8 cellular contexts compared by ENCODE assay signal in the genomic region with DNA sequence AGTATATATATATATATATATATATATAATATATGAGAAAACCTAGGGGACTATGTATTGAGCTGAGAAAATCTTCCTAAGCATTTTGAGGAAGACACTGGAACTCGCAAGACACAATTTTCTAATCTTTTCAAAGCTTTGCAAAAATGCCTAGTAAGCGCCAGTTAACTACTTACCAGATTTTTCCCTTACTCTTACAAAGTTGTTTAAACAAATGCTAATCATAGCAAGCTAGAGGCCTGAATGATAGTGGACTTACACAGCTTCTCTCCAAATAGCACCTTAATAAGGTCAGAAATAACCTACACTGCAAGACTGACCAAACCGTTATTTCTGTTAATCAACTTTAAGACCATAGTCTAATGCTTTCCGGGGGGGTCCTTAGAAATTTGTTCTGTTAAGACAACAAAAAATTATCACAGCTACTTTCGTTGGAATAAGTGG. TPM values are rescaled to one million over a fixed set of nuclear protein-coding genes. Genes with fewer than 3 reads are reported as not detected.
DNase-seq lines count a peak whose midpoint lies in the region; ATAC-seq and TF ChIP-seq lines count a peak whose summit lies in the region.

No MANE protein-coding gene starts in this region.

- no peak for DNase-seq in stimulated activated naive CD8-positive, alpha-beta T cell treated with anti-CD3 and anti-CD28 coated beads, Interleukin-15, Interleukin-2, amounts not matched to agents 100 U/mL and 50 U/mL, for 24 hours
- peak; percentile 53 for DNase-seq in SK-MEL-5 (ENCODE audit: low read depth, low spot score)
- no peak for DNase-seq in foreskin fibroblast
- DNase-seq in tibial artery: no peak
- DNase-seq in activated CD8-positive, alpha-beta memory T cell treated with anti-CD3 and anti-CD28 coated beads, Interleukin-2, amount 50 U/mL, for 4 hours: no peak
- no peak for DNase-seq in DMS153 treated with DMSO at 0.1 percent for 48 hours (lab: John Stamatoyannopoulos, UW; ENCODE audit: unreplicated experiment)

- peak overlapping the region; percentile 23 to 88 for H3K27ac ChIP-seq in tibial artery

- ATAC-seq in stimulated activated naive CD8-positive, alpha-beta T cell treated with anti-CD3 and anti-CD28 coated beads, Interleukin-15, Interleukin-2, amounts not matched to agents 100 U/mL and 50 U/mL, for 24 hours: no peak
- no peak for ATAC-seq in HG02678 (IDR thresholded peaks at IDR 0.05; ENCODE audit: unreplicated experiment)

- in situ Hi-C loops in SK-MEL-5 (cut with HindIII; ENCODE audit: low pct_unique_long_range_greater_than_20kb, low sequenced_read_pairs): no loop called here

- TF ChIP-seq CTCF in foreskin fibroblast (IDR thresholded peaks at IDR 0.05; ENCODE audit: low read depth, low read length): no peak
- no peak for TF ChIP-seq CTCF in tibial artery (IDR thresholded peaks at IDR 0.05)

- intact Hi-C loops in tibial artery (cut with DNase I; ENCODE audit: low total_unique reads): no loop called here

- H3K27me3 ChIP-seq in tibial artery: no peaks in the 10 kb centered on the region

- H3K4me1 Mint-ChIP-seq in stimulated activated naive CD8-positive, alpha-beta T cell treated with anti-CD3 and anti-CD28 coated beads, Interleukin-15, Interleukin-2, amounts not matched to agents 100 ng/mL and 50 ng/mL, for 24 hours (ENCODE audit: low read depth): peaks cover 75% of the 10 kb centered on the region

- H3K4me1 ChIP-seq in tibial artery: peaks cover 0 to 24% (median 12%) of the 10 kb centered on the region in 4 donors

- H3K27ac Mint-ChIP-seq in stimulated activated naive CD8-positive, alpha-beta T cell treated with anti-CD3 and anti-CD28 coated beads, Interleukin-15, Interleukin-2, amounts not matched to agents 100 ng/mL and 50 ng/mL, for 24 hours: peak overlapping the region; percentile 95

- peaks cover 4% of the 10 kb centered on the region for H3K36me3 Mint-ChIP-seq in stimulated activated naive CD8-positive, alpha-beta T cell treated with anti-CD3 and anti-CD28 coated beads, Interleukin-15, Interleukin-2, amounts not matched to agents 100 ng/mL and 50 ng/mL, for 24 hours (ENCODE audit: low read depth)

- no peaks in the 10 kb centered on the region for H3K36me3 ChIP-seq in tibial artery

- H3K27me3 Mint-ChIP-seq in stimulated activated naive CD8-positive, alpha-beta T cell treated with anti-CD3 and anti-CD28 coated beads, Interleukin-15, Interleukin-2, amounts not matched to agents 100 ng/mL and 50 ng/mL, for 24 hours: peaks cover 4% of the 10 kb centered on the region

- peak overlapping the region; percentile 88 for H3K4me3 Mint-ChIP-seq in stimulated activated naive CD8-positive, alpha-beta T cell treated with anti-CD3 and anti-CD28 coated beads, Interleukin-15, Interleukin-2, amounts not matched to agents 100 ng/mL and 50 ng/mL, for 24 hours

- no peaks in the 10 kb centered on the region for H3K9me3 ChIP-seq in tibial artery

- H3K4me3 ChIP-seq in foreskin fibroblast (ENCODE audit: low read depth in 1 of 2, low read length in 2 of 2): peak overlapping the region; percentile 59 to 76
- peak overlapping the region in 1 of 2 donors; percentile 63 for H3K4me3 ChIP-seq in tibial artery

- H3K9me3 Mint-ChIP-seq in stimulated activated naive CD8-positive, alpha-beta T cell treated with anti-CD3 and anti-CD28 coated beads, Interleukin-15, Interleukin-2, amounts not matched to agents 100 ng/mL and 50 ng/mL, for 24 hours: no peaks in the 10 kb centered on the region

RNA-seq across cellular contexts. Expression of gene HFE, which starts 56.1 kb away (rescaled TPM):
- 15.8 and 16.1 TPM in 2 replicates for total RNA-seq in SK-MEL-5 (2014; rRNA removed; shearing (Covaris generic))
- 16.0 and 25.4 TPM in 2 replicates for polyA plus RNA-seq in SK-MEL-5 (2015; cell fraction: cytosol; rRNA removed)
- 22.9 and 27.6 TPM in 2 replicates for polyA plus RNA-seq in SK-MEL-5 (2015; cell fraction: nucleus; rRNA removed)
